Comparison of ENCODE assay signal across 8 cellular contexts in the genomic region with DNA sequence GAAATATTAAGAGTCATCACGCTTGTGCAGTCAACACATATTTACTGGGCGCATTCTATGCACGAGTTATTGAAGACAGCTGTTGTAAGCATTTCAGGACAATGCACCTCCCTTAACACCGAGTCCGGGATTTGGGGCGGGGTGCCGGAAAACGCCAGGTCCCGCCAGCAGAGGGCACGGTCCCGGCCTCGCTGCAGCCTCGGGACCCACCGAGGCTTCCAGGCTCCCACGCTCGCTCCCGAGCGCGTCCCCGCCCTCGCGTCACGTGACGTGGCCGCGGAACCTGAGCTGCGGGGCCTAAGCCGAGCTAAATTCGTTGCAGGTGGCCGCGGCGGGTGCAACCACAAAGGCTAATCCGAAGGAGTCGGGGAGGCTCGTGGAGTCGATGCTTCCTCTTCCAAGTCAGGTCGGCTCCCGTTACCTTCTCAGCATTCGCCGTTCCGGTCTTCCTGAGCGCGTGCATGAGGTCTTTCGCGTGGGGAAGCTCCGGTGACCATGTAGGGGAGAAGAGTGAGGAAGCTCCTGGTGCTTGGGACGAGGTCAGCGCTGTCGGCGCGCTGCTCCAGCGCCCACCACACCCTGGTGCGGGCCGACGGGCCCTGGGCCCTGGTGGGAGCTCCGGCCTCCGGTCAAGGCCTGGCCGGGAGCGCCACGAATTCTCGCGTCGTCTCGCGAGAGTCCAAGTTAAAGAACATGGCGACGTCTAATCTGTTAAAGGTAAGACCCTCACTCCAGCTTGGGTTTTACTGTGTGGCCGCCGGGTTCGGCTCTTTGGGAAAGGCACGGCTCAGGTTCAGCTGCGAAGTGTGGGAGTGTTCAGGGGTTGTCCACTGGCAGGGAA. TPM values are rescaled to one million over a fixed set of nuclear protein-coding genes. Genes with fewer than 3 reads are reported as not detected.
DNase-seq lines count a peak whose midpoint lies in the region; ATAC-seq, FAIRE-seq and TF ChIP-seq lines count a peak whose summit lies in the region.

Gene CUL5, plus strand, starts transcription at position 243 of the 841 bp plus-strand sequence. Its CDS starts 451 bp downstream, at position 694.

- H3K4me1 Mint-ChIP-seq in mesothelial cell of epicardium = peaks cover 13% of the 10 kb centered on the region

- DNase-seq in D341Med (ENCODE audit: low spot score) = peak; percentile 96
- peak; percentile 95 for DNase-seq in HTR-8/SVneo (ENCODE audit: insufficient read length, low spot score)
- peak; percentile 75 for DNase-seq in NOMO-1 treated with DMSO at 0.1 percent for 48 hours (lab: John Stamatoyannopoulos, UW; ENCODE audit: unreplicated experiment)
- DNase-seq in activated CD8-positive, alpha-beta memory T cell treated with anti-CD3 and anti-CD28 coated beads, Interleukin-2, amount 50 U/mL, for 1 hour (ENCODE audit: extremely low read depth) = peak; percentile 42
- DNase-seq in mesothelial cell of epicardium (ENCODE audit: low spot score in 2 of 2, unreplicated experiment in 2 of 2) = peak; percentile 79 to 92
- DNase-seq in stimulated activated CD8-positive, alpha-beta memory T cell treated with anti-CD3 and anti-CD28 coated beads, Interleukin-15, amount 100 ng/mL, for 48 hours (ENCODE audit: low read depth in 2 of 2) = peak; percentile 83

- peak within 1 kb of the TSS; percentile 100 for H3K27ac Mint-ChIP-seq in mesothelial cell of epicardium

- no peaks in the 10 kb centered on the region for H3K36me3 Mint-ChIP-seq in mesothelial cell of epicardium

- peak within 1 kb of the TSS; percentile 100 for H3K4me3 Mint-ChIP-seq in mesothelial cell of epicardium

- in situ Hi-C loops in endometrial microvascular endothelial cells (cut with HindIII; ENCODE audit: inconsistent ontology term, low pct_unique_long_range_greater_than_20kb, low sequenced_read_pairs) = no loop called here

- no peaks in the 10 kb centered on the region for H3K9me3 Mint-ChIP-seq in mesothelial cell of epicardium

- H3K27me3 Mint-ChIP-seq in mesothelial cell of epicardium (ENCODE audit: low read depth) = no peaks in the 10 kb centered on the region

- peak; percentile 84 for ATAC-seq in GM21367 (IDR thresholded peaks at IDR 0.05; ENCODE audit: unreplicated experiment)

- peak; percentile 82 for TF ChIP-seq CTCF in mesothelial cell of epicardium (IDR thresholded peaks at IDR 0.05; ENCODE audit: unreplicated experiment)

- peak; percentile 94 for FAIRE-seq in HTR-8/SVneo (lab: Jason Lieb, UNC)

RNA-seq across cellular contexts. Expression of gene CUL5, which starts in this region (rescaled TPM):
- 23.5 TPM for total RNA-seq in endometrial microvascular endothelial cells (ENCODE audit: inconsistent ontology term)
- total RNA-seq in mesothelial cell of epicardium = 51.7 to 52.6 TPM (median 51.8 TPM) in 3 replicates

Comparison
In these comparisons a context has a peak if more than half of its experiments do, and no peak if none do; other contexts are left out.
1. Peak in every context shown above with its lines: DNase-seq and ATAC-seq.
2. DNase-seq: peak in every context shown above with its lines; median percentile 96 in D341Med; 95 in HTR-8/SVneo; 86 in mesothelial cell of epicardium; 83 in stimulated activated CD8-positive, alpha-beta memory T cell treated with anti-CD3 and anti-CD28 coated beads, Interleukin-15, amount 100 ng/mL, for 48 hours; 75 in NOMO-1 treated with DMSO at 0.1 percent for 48 hours; 42 in activated CD8-positive, alpha-beta memory T cell treated with anti-CD3 and anti-CD28 coated beads, Interleukin-2, amount 50 U/mL, for 1 hour.